Comparison of ENCODE assay signal across 26 cellular contexts in the genomic region with DNA sequence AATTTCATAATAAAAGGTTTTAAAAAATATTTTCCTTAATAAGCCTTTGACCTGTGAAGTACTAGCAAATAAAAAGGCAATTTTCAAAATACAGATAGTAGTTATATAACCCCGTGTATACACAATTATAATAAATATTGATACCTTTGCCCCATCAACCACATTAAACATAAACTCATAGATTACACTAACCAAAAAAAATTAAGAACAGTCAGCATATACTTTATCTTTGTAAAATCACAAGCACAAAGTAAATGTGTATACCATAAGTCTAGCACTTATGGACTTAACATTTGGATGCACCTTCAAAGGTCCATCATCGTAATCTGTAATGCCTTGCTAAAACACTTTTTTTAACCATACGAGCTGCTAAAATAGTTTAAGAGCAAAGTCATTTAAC.
"Had no signal": no experiment of that assay in that cellular context is flagged by ENCODE, and none has a peak within 500 bp of the region (broad histone marks: within the 10 kb centered on the region; RNA-seq: fewer than 3 reads in every experiment).

No MANE protein-coding gene starts in this region.

- H3K9me3 ChIP-seq: pancreas, prostate gland, upper lobe of right lung had no signal

- H3K4me1 ChIP-seq: left lung, lower lobe of right lung, prostate gland, sigmoid colon, suprapubic skin, tibial artery, upper lobe of right lung had no signal

- ATAC-seq: left colon; left lung; lower lobe of right lung; naive thymus-derived CD8-positive, alpha-beta T cell; pancreas; right cardiac atrium; stimulated activated effector memory CD8-positive, alpha-beta T cell treated with anti-CD3 and anti-CD28 coated beads, Interleukin-12 subunit alpha, Interleukin-12 subunit beta, amount 100 ng/mL, for 72 hours; upper lobe of right lung had no signal

- H3K36me3 ChIP-seq: prostate gland had no signal

- FAIRE-seq: pancreas, urothelium cell line had no signal

- H3K4me2 ChIP-seq: smooth muscle cell had no signal

- DNase-seq: hippocampal formation; kidney; left colon; left lung; lower lobe of right lung; mammary epithelial cell; mesenchymal stem cell; naive thymus-derived CD8-positive, alpha-beta T cell; nucleus accumbens; pancreas; posterior cingulate gyrus; retina; right cardiac atrium; sigmoid colon; stimulated activated CD4-positive, alpha-beta T cell treated with anti-CD3 and anti-CD28 coated beads, Interleukin-2, amount 100 ng/mL, for 24 hours; stimulated activated CD4-positive, alpha-beta T cell treated with anti-CD3 and anti-CD28 coated beads, Interleukin-4, amount 100 ng/mL, for 24 hours; stimulated activated naive CD4-positive, alpha-beta T cell; tibial artery; trophoblast cell; upper lobe of right lung had no signal

- H3K27me3 ChIP-seq: left lung, pancreas, sigmoid colon, suprapubic skin, tibial artery, upper lobe of right lung had no signal

- H3K4me3 ChIP-seq: left lung, lower lobe of right lung, pancreas, prostate gland, sigmoid colon, smooth muscle cell, suprapubic skin, thoracic aorta, tibial artery, upper lobe of right lung had no signal

- H3K27ac ChIP-seq: left lung, lower lobe of right lung, pancreas, prostate gland, sigmoid colon, suprapubic skin, thoracic aorta, tibial artery, upper lobe of right lung had no signal
